1 cellular context compared by ENCODE assay signal in the genomic region with DNA sequence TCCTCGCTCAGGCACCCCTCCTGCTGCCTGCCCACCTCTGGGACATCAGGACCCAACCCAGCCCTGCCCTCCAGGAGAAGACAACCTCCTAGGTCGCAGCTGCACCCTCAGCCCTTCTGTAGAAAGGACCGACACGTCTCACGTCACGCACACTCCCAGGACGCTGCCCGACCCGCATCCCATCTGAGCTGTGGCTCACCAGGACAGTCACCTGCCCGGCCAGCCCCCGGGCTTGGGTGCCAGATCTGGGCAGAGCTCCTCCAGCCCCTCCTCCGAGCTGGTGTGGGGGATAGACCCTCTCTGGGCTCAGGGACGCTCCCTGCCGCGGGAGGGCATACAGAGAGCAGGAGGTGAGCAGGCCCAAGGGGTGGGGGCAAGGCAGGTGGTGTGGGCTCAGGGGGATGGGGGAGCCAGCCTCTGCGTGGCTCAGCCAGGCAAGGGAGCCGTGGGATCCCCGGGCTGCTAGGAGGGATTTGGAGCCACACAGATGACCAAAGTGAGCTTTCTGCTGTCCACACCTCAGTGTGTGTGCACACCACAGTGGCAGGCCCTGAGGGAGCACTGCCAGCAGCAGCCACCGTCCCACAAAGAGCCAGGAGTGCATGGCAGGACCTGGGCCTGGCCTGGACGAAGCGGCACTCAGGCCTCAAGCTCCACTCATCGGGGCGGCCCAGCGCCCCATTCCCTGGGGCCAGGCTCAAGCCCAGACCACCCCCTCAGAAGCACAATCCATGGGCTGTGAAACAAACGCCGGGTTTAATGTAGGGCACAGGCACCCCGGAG.
TF ChIP-seq lines count a peak whose summit lies in the region.

No MANE protein-coding gene starts in this region.

TF ChIP-seq in H1, 55 proteins besides CTCF, POLR2A, EP300 and RAD21:
- TF ChIP-seq TEAD4 (IDR thresholded peaks at IDR 0.05; ENCODE audit: low read depth, low read length) (no peak), POU5F1 (IDR thresholded peaks at IDR 0.05; ENCODE audit: low read depth, low read length) (no peak), EZH2 (IDR thresholded peaks at IDR 0.05; ENCODE audit: low read depth, low read length, severe bottlenecking) (no peak), PHF8 (conservative IDR thresholded peaks at IDR 0.05; ENCODE audit: low read depth, low read length) (no peak), JUN (IDR thresholded peaks at IDR 0.05; ENCODE audit: low read depth, low read length) (no peak), SIRT6 (IDR thresholded peaks at IDR 0.05; ENCODE audit: low read length) (no peak)
